2 cellular contexts compared by ENCODE assay signal in genomic region chr5:128591598-128592455, GRCh38.
TF ChIP-seq lines count a peak whose summit lies in the region.

No MANE protein-coding gene starts in this region.

TF ChIP-seq in HepG2, 621 proteins besides CTCF, POLR2A, EP300 and RAD21:
- TF ChIP-seq ZNF180 (CRISPR knock-in tag; IDR thresholded peaks at IDR 0.05; ENCODE audit: borderline replicate concordance, low read depth) (no peak), ZNF724P (CRISPR knock-in tag; IDR thresholded peaks at IDR 0.05; ENCODE audit: borderline replicate concordance) (no peak)
- TF ChIP-seq, protein P1, sequence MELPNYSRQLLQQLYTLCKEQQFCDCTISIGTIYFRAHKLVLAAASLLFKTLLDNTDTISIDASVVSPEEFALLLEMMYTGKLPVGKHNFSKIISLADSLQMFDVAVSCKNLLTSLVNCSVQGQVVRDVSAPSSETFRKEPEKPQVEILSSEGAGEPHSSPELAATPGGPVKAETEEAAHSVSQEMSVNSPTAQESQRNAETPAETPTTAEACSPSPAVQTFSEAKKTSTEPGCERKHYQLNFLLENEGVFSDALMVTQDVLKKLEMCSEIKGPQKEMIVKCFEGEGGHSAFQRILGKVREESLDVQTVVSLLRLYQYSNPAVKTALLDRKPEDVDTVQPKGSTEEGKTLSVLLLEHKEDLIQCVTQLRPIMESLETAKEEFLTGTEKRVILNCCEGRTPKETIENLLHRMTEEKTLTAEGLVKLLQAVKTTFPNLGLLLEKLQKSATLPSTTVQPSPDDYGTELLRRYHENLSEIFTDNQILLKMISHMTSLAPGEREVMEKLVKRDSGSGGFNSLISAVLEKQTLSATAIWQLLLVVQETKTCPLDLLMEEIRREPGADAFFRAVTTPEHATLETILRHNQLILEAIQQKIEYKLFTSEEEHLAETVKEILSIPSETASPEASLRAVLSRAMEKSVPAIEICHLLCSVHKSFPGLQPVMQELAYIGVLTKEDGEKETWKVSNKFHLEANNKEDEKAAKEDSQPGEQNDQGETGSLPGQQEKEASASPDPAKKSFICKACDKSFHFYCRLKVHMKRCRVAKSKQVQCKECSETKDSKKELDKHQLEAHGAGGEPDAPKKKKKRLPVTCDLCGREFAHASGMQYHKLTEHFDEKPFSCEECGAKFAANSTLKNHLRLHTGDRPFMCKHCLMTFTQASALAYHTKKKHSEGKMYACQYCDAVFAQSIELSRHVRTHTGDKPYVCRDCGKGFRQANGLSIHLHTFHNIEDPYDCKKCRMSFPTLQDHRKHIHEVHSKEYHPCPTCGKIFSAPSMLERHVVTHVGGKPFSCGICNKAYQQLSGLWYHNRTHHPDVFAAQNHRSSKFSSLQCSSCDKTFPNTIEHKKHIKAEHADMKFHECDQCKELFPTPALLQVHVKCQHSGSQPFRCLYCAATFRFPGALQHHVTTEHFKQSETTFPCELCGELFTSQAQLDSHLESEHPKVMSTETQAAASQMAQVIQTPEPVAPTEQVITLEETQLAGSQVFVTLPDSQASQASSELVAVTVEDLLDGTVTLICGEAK (IDR thresholded peaks at IDR 0.05): peak; percentile 90
- TF ChIP-seq, protein P1 (CRISPR knock-in tag; IDR thresholded peaks at IDR 0.05): no peak

TF ChIP-seq in endothelial cell of umbilical vein, 7 proteins besides CTCF, POLR2A, EP300 and RAD21:
- TF ChIP-seq POLR2AphosphoS5 (IDR thresholded peaks at IDR 0.05; ENCODE audit: insufficient read depth, low read depth, low read length): no peak
